1 cellular context compared by ENCODE assay signal in genomic region chr17:74970395-74970794, GRCh38.
TF ChIP-seq lines count a peak whose summit lies in the region.

No MANE protein-coding gene starts in this region.

TF ChIP-seq in endothelial cell of umbilical vein, 7 proteins besides CTCF, POLR2A, EP300 and RAD21:
- TF ChIP-seq FOS (IDR thresholded peaks at IDR 0.05; ENCODE audit: borderline replicate concordance, insufficient read depth, low read length) (no peak), EZH2 (IDR thresholded peaks at IDR 0.05; ENCODE audit: borderline replicate concordance, low read depth, low read length, severe bottlenecking) (no peak), MYC (IDR thresholded peaks at IDR 0.05; ENCODE audit: low read depth, low read length) (no peak), POLR2AphosphoS5 (IDR thresholded peaks at IDR 0.05; ENCODE audit: insufficient read depth, low read depth, low read length) (no peak), JUN (IDR thresholded peaks at IDR 0.05; ENCODE audit: borderline replicate concordance, insufficient read depth, insufficient read length, low read depth) (no peak), GATA2 (IDR thresholded peaks at IDR 0.05; ENCODE audit: insufficient read depth, insufficient read length, low read depth, low read length) (no peak), MAX (IDR thresholded peaks at IDR 0.05; ENCODE audit: insufficient read depth, insufficient read length) (no peak)
